In genomic region chr2:189255711-189256110, GRCh38 we compare ENCODE assay signal across 20 cellular contexts.
"Had no signal": no experiment of that assay in that cellular context is flagged by ENCODE, and none has a peak within 500 bp of the region (broad histone marks: within the 10 kb centered on the region; RNA-seq: fewer than 3 reads in every experiment).

No MANE protein-coding gene starts in this region.

- DNase-seq: activated CD4-positive, alpha-beta memory T cell treated with anti-CD3 and anti-CD28 coated beads for 36 hours; activated CD4-positive, alpha-beta T cell treated with anti-CD3 and anti-CD28 coated beads for 48 hours; activated CD8-positive, alpha-beta memory T cell treated with anti-CD3 and anti-CD28 coated beads, Interleukin-2, amount 10 ng/mL, durations not matched to agents 7 days and 5 days; activated effector memory CD4-positive, alpha-beta T cell treated with anti-CD3 and anti-CD28 coated beads, Interleukin-2, amount 50 U/mL, for 16 hours; anterior cingulate cortex; body of pancreas; effector CD4-positive, alpha-beta T cell; foreskin fibroblast; heart right ventricle; islet precursor cell; lower lobe of right lung; mesendoderm; mucosa of descending colon; nephron progenitor cell; pancreas; psoas muscle; right cardiac atrium; T-helper 1 cell; transverse colon had no signal

- H3K9me3 Mint-ChIP-seq: activated CD4-positive, alpha-beta memory T cell treated with anti-CD3 and anti-CD28 coated beads for 36 hours; dendritic cell treated with granulocyte-macrophage colony-stimulating factor and Interleukin-4, amounts not matched to agents 40 ng/mL and 50 ng/mL, for 4 days; nephron progenitor cell had no signal

- H3K36me3 Mint-ChIP-seq: activated CD4-positive, alpha-beta memory T cell treated with anti-CD3 and anti-CD28 coated beads for 36 hours; activated CD8-positive, alpha-beta memory T cell treated with anti-CD3 and anti-CD28 coated beads, Interleukin-2, amount 10 ng/mL, durations not matched to agents 7 days and 5 days had no signal

- H3K4me1 Mint-ChIP-seq: activated CD8-positive, alpha-beta memory T cell treated with anti-CD3 and anti-CD28 coated beads, Interleukin-2, amount 10 ng/mL, durations not matched to agents 7 days and 5 days had no signal

- ATAC-seq: activated CD8-positive, alpha-beta memory T cell treated with anti-CD3 and anti-CD28 coated beads, Interleukin-2, amount 10 ng/mL, durations not matched to agents 7 days and 5 days; body of pancreas; heart right ventricle; lower lobe of right lung; mucosa of descending colon; pancreas; psoas muscle; right cardiac atrium had no signal

- H3K4me3 Mint-ChIP-seq: activated CD4-positive, alpha-beta memory T cell treated with anti-CD3 and anti-CD28 coated beads for 36 hours; activated CD8-positive, alpha-beta memory T cell treated with anti-CD3 and anti-CD28 coated beads, Interleukin-2, amount 10 ng/mL, durations not matched to agents 7 days and 5 days; dendritic cell treated with granulocyte-macrophage colony-stimulating factor and Interleukin-4, amounts not matched to agents 40 ng/mL and 50 ng/mL, for 4 days; nephron progenitor cell had no signal

- H3K27ac Mint-ChIP-seq: activated CD4-positive, alpha-beta memory T cell treated with anti-CD3 and anti-CD28 coated beads for 36 hours; activated CD8-positive, alpha-beta memory T cell treated with anti-CD3 and anti-CD28 coated beads, Interleukin-2, amount 10 ng/mL, durations not matched to agents 7 days and 5 days; dendritic cell treated with granulocyte-macrophage colony-stimulating factor and Interleukin-4, amounts not matched to agents 40 ng/mL and 50 ng/mL, for 4 days; nephron progenitor cell had no signal

- H3K27me3 Mint-ChIP-seq: activated CD4-positive, alpha-beta memory T cell treated with anti-CD3 and anti-CD28 coated beads for 36 hours; activated CD8-positive, alpha-beta memory T cell treated with anti-CD3 and anti-CD28 coated beads, Interleukin-2, amount 10 ng/mL, durations not matched to agents 7 days and 5 days; dendritic cell treated with granulocyte-macrophage colony-stimulating factor and Interleukin-4, amounts not matched to agents 40 ng/mL and 50 ng/mL, for 4 days had no signal
